In genomic region chr7:27116962-27117686, GRCh38 we compare ENCODE assay signal across 2 cellular contexts.
A peak's percentile ranks its signal among the peaks of the same experiment; 100 is the strongest.
TF ChIP-seq lines count a peak whose summit lies in the region.

No MANE protein-coding gene starts in this region.

TF ChIP-seq in HCT116, 20 proteins besides CTCF, POLR2A, EP300 and RAD21:
- TF ChIP-seq ZNF274 (IDR thresholded peaks at IDR 0.05; ENCODE audit: low read depth, low read length) = no peak
- TF ChIP-seq ZFX (IDR thresholded peaks at IDR 0.05) = no peak
- no peak for TF ChIP-seq YY1 (IDR thresholded peaks at IDR 0.05; ENCODE audit: extremely low read depth, insufficient replicate concordance, low read depth, low read length)
- TF ChIP-seq FOSL1 (IDR thresholded peaks at IDR 0.05; ENCODE audit: low read depth) = no peak
- TF ChIP-seq SP1 (IDR thresholded peaks at IDR 0.05; ENCODE audit: low read depth) = no peak
- TF ChIP-seq TCF7L2 (IDR thresholded peaks at IDR 0.05; ENCODE audit: borderline replicate concordance, extremely low read depth, insufficient read depth, insufficient read length) = no peak
- TF ChIP-seq ELF1 (IDR thresholded peaks at IDR 0.05; ENCODE audit: borderline replicate concordance, low read depth) = no peak
- no peak for TF ChIP-seq EGR1 (IDR thresholded peaks at IDR 0.05; ENCODE audit: low read depth)
- TF ChIP-seq JUND (IDR thresholded peaks at IDR 0.05) = no peak
- no peak for TF ChIP-seq ZBTB33 (IDR thresholded peaks at IDR 0.05; ENCODE audit: extremely low read depth, insufficient replicate concordance, low read length)
- no peak for TF ChIP-seq SRF (IDR thresholded peaks at IDR 0.05; ENCODE audit: low read depth)
- no peak for TF ChIP-seq POLR2AphosphoS5 (IDR thresholded peaks at IDR 0.05; ENCODE audit: low read depth, low read length)
- TF ChIP-seq REST (IDR thresholded peaks at IDR 0.05; ENCODE audit: low read depth) = no peak
- TF ChIP-seq EZH2phosphoT487 (IDR thresholded peaks at IDR 0.05; ENCODE audit: borderline replicate concordance) = no peak
- no peak for TF ChIP-seq CEBPB (IDR thresholded peaks at IDR 0.05; ENCODE audit: low read depth)
- TF ChIP-seq EZH2 (IDR thresholded peaks at IDR 0.05) = no peak
- no peak for TF ChIP-seq ATF3 (IDR thresholded peaks at IDR 0.05)
- no peak for TF ChIP-seq MAX (IDR thresholded peaks at IDR 0.05)
- TF ChIP-seq CBX3 (IDR thresholded peaks at IDR 0.05; ENCODE audit: low read depth) = no peak
TF ChIP-seq in HCT116: peak in this region for 0.

TF ChIP-seq in H1, 55 proteins besides CTCF, POLR2A, EP300 and RAD21:
- TF ChIP-seq CREB1 (IDR thresholded peaks at IDR 0.05) = no peak
- TF ChIP-seq NANOG (IDR thresholded peaks at IDR 0.05; ENCODE audit: insufficient read depth, low read depth, low read length, poor library complexity, severe bottlenecking) = no peak
- no peak for TF ChIP-seq TAF7 (optimal IDR thresholded peaks at IDR 0.05; ENCODE audit: borderline replicate concordance, low read depth, low read length)
- TF ChIP-seq CBX8 (IDR thresholded peaks at IDR 0.05; ENCODE audit: borderline replicate concordance, low read depth, low read length) = no peak; the same call in 1 of the 2 replicates
- TF ChIP-seq CHD1 (IDR thresholded peaks at IDR 0.05; ENCODE audit: low read depth, low read length) = no peak
- no peak for TF ChIP-seq SP2 (IDR thresholded peaks at IDR 0.05; ENCODE audit: low read length)
- TF ChIP-seq TCF12 (IDR thresholded peaks at IDR 0.05; ENCODE audit: low read depth, low read length) = no peak
- no peak for TF ChIP-seq ATF3 (IDR thresholded peaks at IDR 0.05; ENCODE audit: insufficient read depth, low read depth, low read length)
- peak; percentile 24 for TF ChIP-seq SUZ12 (IDR thresholded peaks at IDR 0.05; ENCODE audit: low read length)
- peak; percentile 31 for TF ChIP-seq RNF2 (IDR thresholded peaks at IDR 0.05; ENCODE audit: borderline replicate concordance, low read depth, low read length, missing control alignments, poor library complexity, severe bottlenecking)
- no peak for TF ChIP-seq RXRA (IDR thresholded peaks at IDR 0.05; ENCODE audit: insufficient read depth, low read depth, low read length)
- no peak for TF ChIP-seq EGR1 (IDR thresholded peaks at IDR 0.05; ENCODE audit: borderline replicate concordance, low read depth, low read length)
- TF ChIP-seq HDAC6 (IDR thresholded peaks at IDR 0.05; ENCODE audit: low read depth, low read length) = no peak
- TF ChIP-seq CTBP2 (IDR thresholded peaks at IDR 0.05; ENCODE audit: borderline replicate concordance, insufficient read depth, insufficient read length, low read length) = no peak
- peak; percentile 45 for TF ChIP-seq EZH2 (IDR thresholded peaks at IDR 0.05; ENCODE audit: low read depth, low read length, severe bottlenecking)
- TF ChIP-seq ASH2L (IDR thresholded peaks at IDR 0.05; ENCODE audit: low read length) = no peak
TF ChIP-seq in H1: peak in this region for 3.
